Comparison of ENCODE assay signal across 8 cellular contexts in the genomic region with DNA sequence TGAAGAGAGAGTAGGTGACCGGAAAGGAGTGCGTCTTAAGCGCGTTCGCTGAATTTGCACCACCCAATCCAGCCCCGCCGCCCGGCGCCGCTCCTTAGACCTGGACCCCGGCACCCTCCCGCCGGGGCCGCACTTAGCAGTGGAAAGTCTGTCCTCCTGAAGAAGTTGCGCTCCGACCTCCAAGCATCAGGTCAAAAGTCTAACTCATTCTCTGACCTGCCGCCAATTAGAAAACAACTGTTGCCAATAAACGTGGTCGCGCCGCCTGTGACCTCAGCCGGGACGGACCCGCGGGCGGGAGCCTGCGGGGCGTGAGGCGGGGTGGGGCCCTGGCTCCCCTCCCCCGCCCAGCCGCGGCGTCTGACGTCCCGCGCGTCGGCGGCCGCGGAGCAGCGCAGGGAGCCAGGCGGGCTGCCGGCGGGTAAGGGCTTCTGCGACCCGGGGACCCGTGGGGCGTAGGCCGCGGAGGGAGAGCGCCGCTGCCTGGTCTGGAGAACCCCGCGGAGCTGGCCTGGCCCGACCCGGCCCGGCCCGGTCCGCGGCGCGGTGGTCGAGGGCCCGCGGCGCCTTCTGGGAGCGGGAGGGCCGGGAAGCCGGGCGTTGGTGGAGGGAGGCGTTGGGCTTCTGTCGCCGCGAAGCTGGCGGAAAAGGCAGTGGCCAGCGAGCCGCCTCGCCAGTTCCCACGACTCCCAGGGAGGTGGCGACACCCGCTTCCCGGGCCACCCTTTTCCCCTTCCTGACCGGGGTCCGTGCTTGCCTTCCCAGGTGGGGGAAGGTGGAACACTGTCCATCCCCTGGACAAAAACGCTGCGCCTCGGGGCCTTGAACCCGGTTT. TPM values are rescaled to one million over a fixed set of nuclear protein-coding genes. Genes with fewer than 3 reads are reported as not detected.
A peak's percentile ranks its signal among the peaks of the same experiment; 100 is the strongest.
DNase-seq lines count a peak whose midpoint lies in the region; ATAC-seq and TF ChIP-seq lines count a peak whose summit lies in the region.

A gene with protein sequence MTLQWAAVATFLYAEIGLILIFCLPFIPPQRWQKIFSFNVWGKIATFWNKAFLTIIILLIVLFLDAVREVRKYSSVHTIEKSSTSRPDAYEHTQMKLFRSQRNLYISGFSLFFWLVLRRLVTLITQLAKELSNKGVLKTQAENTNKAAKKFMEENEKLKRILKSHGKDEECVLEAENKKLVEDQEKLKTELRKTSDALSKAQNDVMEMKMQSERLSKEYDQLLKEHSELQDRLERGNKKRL (plus strand): TSS at position 366 of the 835 bp plus-strand sequence. CDS start 527 bp downstream, outside the sequence.

- H3K27ac Mint-ChIP-seq in chondrocyte (ENCODE audit: unreplicated experiment) = peak within 1 kb of the TSS; percentile 94

- no peaks in the 10 kb centered on the region for H3K27me3 Mint-ChIP-seq in chondrocyte (ENCODE audit: low read depth)

- peak within 1 kb of the TSS; percentile 89 for H3K4me3 Mint-ChIP-seq in chondrocyte (ENCODE audit: unreplicated experiment)

- DNase-seq in AG08395 (ENCODE audit: low spot score) = peak; percentile 75
- peak; percentile 73 for DNase-seq in NCI-H2227 treated with DMSO at 0.1 percent for 48 hours (lab: John Stamatoyannopoulos, UW)
- peak; percentile 78 for DNase-seq in activated CD4-positive, CD25-positive, alpha-beta regulatory T cell treated with anti-CD3 and anti-CD28 coated beads, Interleukin-2, amount 50 U/mL, for 72 hours
- DNase-seq in chondrocyte (ENCODE audit: low spot score) = no peak
- DNase-seq in kidney glomerular epithelial cell (lab: John Stamatoyannopoulos, UW) = peak; percentile 32
- DNase-seq in stimulated activated CD4-positive, alpha-beta T cell treated with anti-CD3 and anti-CD28 coated beads, Interleukin-15, amount 100 ng/mL, for 48 hours (ENCODE audit: low read depth in 2 of 2) = peak; percentile 31 to 64

- H3K9me3 Mint-ChIP-seq in chondrocyte (ENCODE audit: low read depth) = no peaks in the 10 kb centered on the region

- TF ChIP-seq CTCF in chondrocyte (IDR thresholded peaks at IDR 0.05) = peak; percentile 70

- peaks cover 5% of the 10 kb centered on the region for H3K36me3 Mint-ChIP-seq in chondrocyte (ENCODE audit: low read depth)

- peak; percentile 77 for ATAC-seq in GM18858 (IDR thresholded peaks at IDR 0.05; ENCODE audit: unreplicated experiment)
- ATAC-seq in HG03064 (IDR thresholded peaks at IDR 0.05; ENCODE audit: low read depth, unreplicated experiment) = peak; percentile 87

- H3K4me1 Mint-ChIP-seq in chondrocyte (ENCODE audit: low read depth) = peaks cover 27% of the 10 kb centered on the region

RNA-seq across cellular contexts. Expression of the gene that starts here (rescaled TPM):
- 63.3 to 73.0 TPM (median 69.0 TPM) in 3 replicates for total RNA-seq in chondrocyte
